Comparison of ENCODE assay signal across 22 cellular contexts in the genomic region with DNA sequence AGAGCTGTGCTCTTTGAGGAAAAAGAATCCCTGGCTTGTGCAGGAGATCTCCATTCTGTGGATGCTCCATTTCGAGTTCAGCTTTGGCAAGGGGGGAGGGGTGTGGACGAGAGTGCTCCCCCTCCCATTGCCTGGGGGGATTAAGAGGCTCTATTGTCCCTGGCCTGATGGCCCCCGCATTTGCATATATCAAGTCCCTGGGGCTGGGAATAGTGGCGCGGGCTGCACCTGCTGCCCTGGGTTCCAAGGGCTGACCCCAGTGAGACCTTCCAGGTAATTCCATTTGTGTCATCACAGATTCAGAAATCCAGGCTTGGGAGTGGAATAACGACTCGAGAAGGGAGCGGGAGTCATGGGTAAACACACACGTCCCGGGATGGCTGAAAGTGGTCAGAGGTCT.
DNase-seq lines count a peak whose midpoint lies in the region; ATAC-seq and TF ChIP-seq lines count a peak whose summit lies in the region.
"Had no signal": no experiment of that assay in that cellular context is flagged by ENCODE, and none has a peak within 500 bp of the region (broad histone marks: within the 10 kb centered on the region; RNA-seq: fewer than 3 reads in every experiment).

No MANE protein-coding gene starts in this region.

- H3K4me3 Mint-ChIP-seq in GM23338 (no peak overlapping the region), WTC11 (peak overlapping the region; percentile 16; the same call in 1 of the 2 replicates), glutamatergic neuron (ENCODE audit: unreplicated experiment) (peak overlapping the region; percentile 27)
- H3K4me3 Mint-ChIP-seq: CD4-positive, alpha-beta memory T cell had no signal

- no peak overlapping the region for H3K23ac ChIP-seq in neuronal stem cell (ENCODE audit: low read depth, low read length, poor library complexity)

- no peak overlapping the region for H2BK15ac ChIP-seq in neuronal stem cell (ENCODE audit: low read length)

- peak overlapping the region; percentile 13 for H3K18ac ChIP-seq in neuronal stem cell (ENCODE audit: low read length)

- peaks cover 6% of the 10 kb centered on the region for H3K27me3 Mint-ChIP-seq in GM23338 (ENCODE audit: insufficient read depth, low read depth, poor library complexity)
- no peaks in the 10 kb centered on the region for H3K27me3 Mint-ChIP-seq in WTC11 (ENCODE audit: low read depth)
- peaks cover 3% of the 10 kb centered on the region for H3K27me3 Mint-ChIP-seq in glutamatergic neuron (ENCODE audit: unreplicated experiment)

- no peak overlapping the region for H3K4me3 ChIP-seq in GM23338
- peak overlapping the region in 1 of 2 donors; percentile 21 for H3K4me3 ChIP-seq in neuronal stem cell (ENCODE audit: low read length in 2 of 2)
- H3K4me3 ChIP-seq: A549, BLaER1, PC-9 had no signal

- H2AFZ ChIP-seq in GM23338 (peak overlapping the region; percentile 59; the same call in 1 of the 2 replicates), neuronal stem cell (ENCODE audit: low read length) (peak overlapping the region; percentile 83)
- H2AFZ ChIP-seq: PC-9 had no signal

- H3K4me1 ChIP-seq in GM23338 (ENCODE audit: insufficient read depth) (peaks cover 36% of the 10 kb centered on the region), neuronal stem cell (ENCODE audit: control insufficient read depth in 2 of 2, insufficient read depth in 1 of 2, low read depth in 1 of 2, low read length in 2 of 2) (peaks cover 21 to 33% of the 10 kb centered on the region in 2 donors)
- H3K4me1 ChIP-seq: A549 had no signal

- H2BK5ac ChIP-seq in neuronal stem cell (ENCODE audit: low read length), result no peak overlapping the region

- no peak for TF ChIP-seq CTCF in GM23338 (conservative IDR thresholded peaks at IDR 0.05; ENCODE audit: low read depth in 2 of 2)
- no peak for TF ChIP-seq CTCF in WTC11 (IDR thresholded peaks at IDR 0.05)
- no peak for TF ChIP-seq CTCF in glutamatergic neuron (IDR thresholded peaks at IDR 0.05; ENCODE audit: partially characterized antibody, unreplicated experiment)

- POLR2A ChIA-PET in WTC11 (lab: Charles Lee), result interaction anchor here (0.6 to 1.0 kb wide), 2 partner anchors 471 to 1187 kb away, joined by 3 to 6 read pairs; no protein-coding TSS in a partner anchor

- H4K91ac ChIP-seq in neuronal stem cell (ENCODE audit: low read depth, low read length, poor library complexity), result no peak overlapping the region

- WGBS in neuronal stem cell (ENCODE audit: extremely low coverage in 2 of 2, insufficient read length in 2 of 2, insufficient replicate concordance in 1 of 2), 2 donors, result no CpG with 5 or more reads among the region's 10 CpGs

- peaks cover 5% of the 10 kb centered on the region; the same call in 1 of the 2 replicates for H3K9me2 ChIP-seq in GM23338 (ENCODE audit: insufficient read depth)

- no peak overlapping the region for H3K27ac ChIP-seq in GM23338 (ENCODE audit: low read depth)
- no peak overlapping the region for H3K27ac ChIP-seq in neuronal stem cell (replicated peaks; ENCODE audit: low read length)
- H3K27ac ChIP-seq: A549, BLaER1, HL-60, PC-9, RWPE1 had no signal

- H3K4me1 Mint-ChIP-seq in GM23338, result peaks cover 35% of the 10 kb centered on the region
- H3K4me1 Mint-ChIP-seq in WTC11, result peaks cover 52% of the 10 kb centered on the region
- peaks cover 33% of the 10 kb centered on the region for H3K4me1 Mint-ChIP-seq in glutamatergic neuron (ENCODE audit: low read depth, unreplicated experiment)
- H3K4me1 Mint-ChIP-seq: CD4-positive, alpha-beta memory T cell had no signal

- H2AK5ac ChIP-seq in neuronal stem cell (ENCODE audit: low read depth, low read length), result no peak overlapping the region

- H3K9me3 Mint-ChIP-seq in GM23338, result peaks cover 16% of the 10 kb centered on the region
- peaks cover 6% of the 10 kb centered on the region for H3K9me3 Mint-ChIP-seq in WTC11
- peaks cover 4% of the 10 kb centered on the region for H3K9me3 Mint-ChIP-seq in glutamatergic neuron (ENCODE audit: unreplicated experiment)
- H3K9me3 Mint-ChIP-seq: CD4-positive, alpha-beta memory T cell had no signal

- H3K4me2 ChIP-seq in GM23338, result peak overlapping the region; percentile 48
- H3K4me2 ChIP-seq in neuronal stem cell (ENCODE audit: insufficient read depth, low read length, poor library complexity, severe bottlenecking), result peak overlapping the region; percentile 39
- H3K4me2 ChIP-seq: A549, BLaER1, PC-9 had no signal

- H4K8ac ChIP-seq in neuronal stem cell (ENCODE audit: low read depth, low read length), result no peak overlapping the region

- no peaks in the 10 kb centered on the region for H3K27me3 ChIP-seq in GM23338 (ENCODE audit: insufficient read depth)
- H3K27me3 ChIP-seq in neuronal stem cell (ENCODE audit: control insufficient read depth in 3 of 3, insufficient read depth in 3 of 3, low read depth in 1 of 3, low read length in 3 of 3), result no peaks in the 10 kb centered on the region
- H3K27me3 ChIP-seq: BLaER1 had no signal

- no peak overlapping the region for H2BK120ac ChIP-seq in neuronal stem cell (ENCODE audit: low read depth, low read length)

- H3K79me2 ChIP-seq in GM23338 (replicated peaks; ENCODE audit: insufficient read depth), result no peaks in the 10 kb centered on the region

- no peak overlapping the region for H3K14ac ChIP-seq in neuronal stem cell (ENCODE audit: low read length)

- H3K36me3 ChIP-seq in GM23338 (ENCODE audit: insufficient read depth) (no peaks in the 10 kb centered on the region), neuronal stem cell (replicated peaks in 1 of 2; ENCODE audit: control insufficient read depth in 2 of 2, insufficient read depth in 2 of 2, low read length in 2 of 2) (no peaks in the 10 kb centered on the region)
- H3K36me3 ChIP-seq: BLaER1 had no signal

- ATAC-seq in GM23338 (peak; percentile 59), WTC11 (peak; percentile 52), HG03097 (IDR thresholded peaks at IDR 0.05; ENCODE audit: low FRiP score, unreplicated experiment) (no peak), GM21515 (IDR thresholded peaks at IDR 0.05; ENCODE audit: unreplicated experiment) (no peak)
- ATAC-seq: A549, SK-N-SH treated with all-trans-retinoic acid at 6 μM for 48 hours had no signal

- intact Hi-C loops in cardiac septum (cut with DNase I), result no loop called here

- peaks cover under 1% of the 10 kb centered on the region; the same call in 1 of the 3 replicates for H3K36me3 Mint-ChIP-seq in GM23338 (ENCODE audit: low read depth)
- no peaks in the 10 kb centered on the region for H3K36me3 Mint-ChIP-seq in WTC11
- peaks cover 6% of the 10 kb centered on the region for H3K36me3 Mint-ChIP-seq in glutamatergic neuron (ENCODE audit: unreplicated experiment)
- H3K36me3 Mint-ChIP-seq: CD4-positive, alpha-beta memory T cell had no signal

- DNase-seq in GM23338 (ENCODE audit: low spot score) (peak; percentile 17), WTC11 (ENCODE audit: low spot score) (peak; percentile 36), glutamatergic neuron (peak; percentile 60), neuronal stem cell (ENCODE audit: low spot score) (peak; percentile 54), cardiac septum (ENCODE audit: low spot score) (no peak), activated gamma-delta T cell (lab: John Stamatoyannopoulos, UW) (no peak)
- DNase-seq: CD4-positive, alpha-beta memory T cell; DMS153; EL; NCI-H1048; NCI-H1694; NCI-H2107; NCI-H510A; PC-9; SIG-M5 had no signal

- H3K27ac Mint-ChIP-seq in GM23338, result no peak overlapping the region
- no peak overlapping the region for H3K27ac Mint-ChIP-seq in WTC11
- H3K27ac Mint-ChIP-seq in glutamatergic neuron (ENCODE audit: unreplicated experiment), result peak overlapping the region; percentile 9
- H3K27ac Mint-ChIP-seq: CD4-positive, alpha-beta memory T cell had no signal

- H3K79me1 ChIP-seq in neuronal stem cell (ENCODE audit: low read depth, low read length), result no peaks in the 10 kb centered on the region

- no peak overlapping the region for H3K9ac ChIP-seq in neuronal stem cell (ENCODE audit: low read depth, low read length, poor library complexity)
- H3K9ac ChIP-seq: BLaER1 had no signal

- no peak overlapping the region for H3K4ac ChIP-seq in neuronal stem cell (ENCODE audit: low read length)

- peaks cover 4 to 27% of the 10 kb centered on the region in 2 donors for H3K9me3 ChIP-seq in neuronal stem cell (replicated peaks in 1 of 2; ENCODE audit: control insufficient read depth in 2 of 2, insufficient read depth in 1 of 2, low read depth in 1 of 2, low read length in 2 of 2)

- H2BK12ac ChIP-seq in neuronal stem cell (ENCODE audit: low read length), result no peak overlapping the region

- CTCF ChIA-PET in WTC11 (lab: Charles Lee), result interaction anchor here (1.4 kb wide), 1 partner anchor 226 kb away, joined by 3 read pairs; no protein-coding TSS in a partner anchor

- H3F3A ChIP-seq in GM23338 (replicated peaks; ENCODE audit: low read depth), result no peaks in the 10 kb centered on the region

- no peaks in the 10 kb centered on the region for H4K20me1 ChIP-seq in GM23338 (replicated peaks; ENCODE audit: insufficient read depth)
- H4K20me1 ChIP-seq: BLaER1 had no signal

TF ChIP-seq in GM23338, 12 proteins besides CTCF, POLR2A, EP300 and RAD21 (continues in another document):
- TF ChIP-seq, protein P1, sequence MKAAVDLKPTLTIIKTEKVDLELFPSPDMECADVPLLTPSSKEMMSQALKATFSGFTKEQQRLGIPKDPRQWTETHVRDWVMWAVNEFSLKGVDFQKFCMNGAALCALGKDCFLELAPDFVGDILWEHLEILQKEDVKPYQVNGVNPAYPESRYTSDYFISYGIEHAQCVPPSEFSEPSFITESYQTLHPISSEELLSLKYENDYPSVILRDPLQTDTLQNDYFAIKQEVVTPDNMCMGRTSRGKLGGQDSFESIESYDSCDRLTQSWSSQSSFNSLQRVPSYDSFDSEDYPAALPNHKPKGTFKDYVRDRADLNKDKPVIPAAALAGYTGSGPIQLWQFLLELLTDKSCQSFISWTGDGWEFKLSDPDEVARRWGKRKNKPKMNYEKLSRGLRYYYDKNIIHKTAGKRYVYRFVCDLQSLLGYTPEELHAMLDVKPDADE (IDR thresholded peaks at IDR 0.05), result no peak
- TF ChIP-seq ZNF331 (CRISPR knock-in tag; IDR thresholded peaks at IDR 0.05; ENCODE audit: low read depth), result no peak

TF ChIP-seq in WTC11, 78 proteins besides CTCF, POLR2A, EP300 and RAD21 (continues in another document):
- TF ChIP-seq NR1H2 (CRISPR knock-in tag; IDR thresholded peaks at IDR 0.05), result no peak
- no peak for TF ChIP-seq CREB1 (CRISPR knock-in tag; IDR thresholded peaks at IDR 0.05)

Comparison
In these comparisons a context has a peak if more than half of its experiments do, and no peak if none do; other contexts are left out.
1. ATAC-seq: peak in GM23338 (single experiment) and WTC11 (single experiment); none in HG03097 (single experiment) and GM21515 (single experiment).
2. DNase-seq: peak in GM23338 (single experiment), WTC11 (single experiment), glutamatergic neuron (single experiment) and neuronal stem cell (single experiment); none in cardiac septum (single experiment) and activated gamma-delta T cell (single experiment).